8 cellular contexts compared by ENCODE assay signal in the genomic region with DNA sequence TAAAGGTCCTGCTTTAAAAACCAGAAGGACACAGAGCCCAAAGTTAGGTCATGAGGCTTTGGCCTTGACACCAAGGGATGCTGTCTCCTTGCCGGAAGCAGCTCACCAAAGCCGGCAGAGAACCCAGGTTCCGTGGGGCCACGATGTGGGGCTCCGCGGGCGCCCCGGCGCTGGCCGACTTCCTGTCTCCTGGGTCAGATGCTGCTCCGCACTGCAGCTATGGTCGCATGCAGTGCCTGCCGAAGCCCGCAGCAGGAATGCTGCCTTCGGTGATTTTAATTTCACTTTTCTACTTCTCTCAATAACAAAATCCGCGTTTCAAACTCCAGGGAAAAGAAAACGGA. TPM values are rescaled to one million over a fixed set of nuclear protein-coding genes. Genes with fewer than 3 reads are reported as not detected.
A peak's percentile ranks its signal among the peaks of the same experiment; 100 is the strongest.
DNase-seq lines count a peak whose midpoint lies in the region; ATAC-seq and TF ChIP-seq lines count a peak whose summit lies in the region.

No MANE protein-coding gene starts in this region.

- intact Hi-C loops in CD4-positive, alpha-beta memory T cell (cut with micrococcal nuclease), result loop anchor here (1.0 to 2.0 kb wide), 4 partner anchors 11 to 201 kb away; a partner anchor contains a TSS
- intact Hi-C loops in left ventricle myocardium superior (cut with micrococcal nuclease), result no loop called here

- H3K27me3 ChIP-seq in CD4-positive, alpha-beta memory T cell (ENCODE audit: insufficient read depth, low read length), result no peaks in the 10 kb centered on the region
- no peaks in the 10 kb centered on the region for H3K27me3 ChIP-seq in H7 (ENCODE audit: control insufficient read depth, insufficient read depth, low read length)
- H3K27me3 ChIP-seq in RWPE2 (ENCODE audit: insufficient read depth, poor library complexity, severe bottlenecking), result no peaks in the 10 kb centered on the region

- peak; percentile 31 for ATAC-seq in RWPE2 (ENCODE audit: low read depth)
- ATAC-seq in left ventricle myocardium superior, result peak; percentile 34

- peak overlapping the region; percentile 82 to 96 for H3K4me3 ChIP-seq in CD4-positive, alpha-beta memory T cell (ENCODE audit: low read length in 2 of 2)
- H3K4me3 ChIP-seq in H7 (ENCODE audit: insufficient read depth, low read depth, low read length) (peak overlapping the region; percentile 96), RWPE2 (ENCODE audit: severe bottlenecking) (peak overlapping the region; percentile 81)

- peak; percentile 70 to 75 (median 73) for DNase-seq in CD4-positive, alpha-beta memory T cell
- peak; percentile 81 for DNase-seq in H7
- no peak for DNase-seq in RWPE2 (ENCODE audit: low spot score)
- DNase-seq in activated naive CD4-positive, alpha-beta T cell treated with anti-CD3 and anti-CD28 coated beads, Interleukin-2, amount 50 U/mL, for 16 hours, result peak; percentile 70
- peak; percentile 67 for DNase-seq in left ventricle myocardium superior
- peak; percentile 40 to 60 for DNase-seq in stimulated activated CD4-positive, alpha-beta T cell treated with anti-CD3 and anti-CD28 coated beads, Interleukin-12 subunit alpha, Interleukin-12 subunit beta, amount 100 ng/mL, for 24 hours (ENCODE audit: low read depth in 2 of 2)
- DNase-seq in ecto neural progenitor cell (ENCODE audit: low spot score), result no peak
- no peak for DNase-seq in NCI-H2171 treated with DMSO at 0.1 percent for 48 hours (lab: John Stamatoyannopoulos, UW)

- H3K36me3 Mint-ChIP-seq in CD4-positive, alpha-beta memory T cell, result peaks cover 4 to 29% of the 10 kb centered on the region in 2 donors

- no peaks in the 10 kb centered on the region for H3K9me3 ChIP-seq in CD4-positive, alpha-beta memory T cell (ENCODE audit: control insufficient read depth in 1 of 2, low read length in 2 of 2)
- no peaks in the 10 kb centered on the region for H3K9me3 ChIP-seq in RWPE2 (ENCODE audit: severe bottlenecking)

- H3K27ac Mint-ChIP-seq in CD4-positive, alpha-beta memory T cell, result peak overlapping the region; percentile 97 to 99 (median 98)

- peak overlapping the region; percentile 94 to 99 (median 97) for H3K4me3 Mint-ChIP-seq in CD4-positive, alpha-beta memory T cell

- no peak for TF ChIP-seq CTCF in RWPE2 (IDR thresholded peaks at IDR 0.05; ENCODE audit: poor library complexity, severe bottlenecking)

- no peaks in the 10 kb centered on the region for H3K27me3 Mint-ChIP-seq in CD4-positive, alpha-beta memory T cell

- H3K36me3 ChIP-seq in CD4-positive, alpha-beta memory T cell (ENCODE audit: insufficient read depth, low read length), result peaks cover 7% of the 10 kb centered on the region
- H3K36me3 ChIP-seq in H7 (replicated peaks; ENCODE audit: control insufficient read depth, insufficient read depth, low read length) (peaks cover 14% of the 10 kb centered on the region), RWPE2 (ENCODE audit: low read depth) (peaks cover 22% of the 10 kb centered on the region)

- POLR2A ChIA-PET in CD4-positive, alpha-beta memory T cell (lab: Charles Lee; ENCODE audit: partially characterized antibody), result interaction anchor here (0.7 to 3.8 kb wide), 15 partner anchors 8 to 285 kb away, joined by 3 to 51 read pairs (median 3); a partner anchor contains a TSS

- H3K27ac ChIP-seq in CD4-positive, alpha-beta memory T cell (ENCODE audit: low read depth, low read length), result peak overlapping the region; percentile 96
- H3K27ac ChIP-seq in RWPE2 (ENCODE audit: poor library complexity, severe bottlenecking), result peak overlapping the region; percentile 77

- peaks cover 13 to 31% (median 23%) of the 10 kb centered on the region in 4 donors for H3K4me1 Mint-ChIP-seq in CD4-positive, alpha-beta memory T cell

- H3K9me3 Mint-ChIP-seq in CD4-positive, alpha-beta memory T cell, result no peaks in the 10 kb centered on the region

- CTCF ChIA-PET in CD4-positive, alpha-beta memory T cell (lab: Charles Lee; ENCODE audit: partially characterized antibody), result interaction anchor here (1.0 to 1.4 kb wide), 2 partner anchors 14 to 15 kb away, joined by 4 to 5 read pairs; no protein-coding TSS in a partner anchor

- H3K4me1 ChIP-seq in CD4-positive, alpha-beta memory T cell (ENCODE audit: insufficient read depth, low read length), result peaks cover 25% of the 10 kb centered on the region
- no peaks in the 10 kb centered on the region for H3K4me1 ChIP-seq in RWPE2 (ENCODE audit: insufficient read depth, poor library complexity, severe bottlenecking)

RNA-seq across cellular contexts. Expression of a gene that starts 0.5 kb away (rescaled TPM):
- total RNA-seq in CD4-positive, alpha-beta memory T cell, result 10 to 100 TPM; 72.9 to 73.0 TPM
- 100 to 1,000 TPM; 132 to 171 TPM for polyA plus RNA-seq in CD4-positive, alpha-beta memory T cell
- 76.6 and 77.4 TPM in 2 replicates for total RNA-seq in H7 (2014; rRNA removed; shearing (Covaris generic))
- 54.4 TPM for total RNA-seq in left ventricle myocardium superior

RNA-seq across cellular contexts. Expression of a gene that starts 11.4 kb away (rescaled TPM):
- total RNA-seq in CD4-positive, alpha-beta memory T cell, result 100 to 1,000 TPM; 113 to 130 TPM
- 100 to 1,000 TPM; 382 to 433 TPM for polyA plus RNA-seq in CD4-positive, alpha-beta memory T cell
- 836 and 1,175 TPM in 2 replicates for total RNA-seq in H7 (2014; rRNA removed; shearing (Covaris generic))
- 1,107 TPM for total RNA-seq in left ventricle myocardium superior

RNA-seq across cellular contexts. Expression of a gene that starts 47.0 kb away (rescaled TPM):
- total RNA-seq in CD4-positive, alpha-beta memory T cell, result 10 to 100 TPM; 24.2 to 24.8 TPM
- 1 to 10 TPM; 6.1 to 9.9 TPM for polyA plus RNA-seq in CD4-positive, alpha-beta memory T cell
- total RNA-seq in H7 (2014; rRNA removed; shearing (Covaris generic)), result 13.8 and 15.0 TPM in 2 replicates
- total RNA-seq in left ventricle myocardium superior, result 26.5 TPM

RNA-seq across cellular contexts. Expression of a gene that starts 49.9 kb away (rescaled TPM):
- total RNA-seq in CD4-positive, alpha-beta memory T cell, result not detected
- not detected for polyA plus RNA-seq in CD4-positive, alpha-beta memory T cell
- total RNA-seq in H7 (2014; rRNA removed; shearing (Covaris generic)), result 0.94 and 1.7 TPM in 2 replicates
- 0.45 TPM for total RNA-seq in left ventricle myocardium superior

Comparison
In these comparisons a context has a peak if more than half of its experiments do, and no peak if none do; other contexts are left out.
1. DNase-seq: peak in CD4-positive, alpha-beta memory T cell (5 of 5), H7 (single experiment), activated naive CD4-positive, alpha-beta T cell treated with anti-CD3 and anti-CD28 coated beads, Interleukin-2, amount 50 U/mL, for 16 hours (single experiment), left ventricle myocardium superior (single experiment) and stimulated activated CD4-positive, alpha-beta T cell treated with anti-CD3 and anti-CD28 coated beads, Interleukin-12 subunit alpha, Interleukin-12 subunit beta, amount 100 ng/mL, for 24 hours (2 of 2); none in RWPE2 (single experiment), ecto neural progenitor cell (single experiment) and NCI-H2171 treated with DMSO at 0.1 percent for 48 hours (single experiment).
2. Peak in every context shown above with its lines, with median percentiles within 50 percentile points of each other: H3K4me3 ChIP-seq.